Comparison of ENCODE assay signal across 14 cellular contexts in the genomic region with DNA sequence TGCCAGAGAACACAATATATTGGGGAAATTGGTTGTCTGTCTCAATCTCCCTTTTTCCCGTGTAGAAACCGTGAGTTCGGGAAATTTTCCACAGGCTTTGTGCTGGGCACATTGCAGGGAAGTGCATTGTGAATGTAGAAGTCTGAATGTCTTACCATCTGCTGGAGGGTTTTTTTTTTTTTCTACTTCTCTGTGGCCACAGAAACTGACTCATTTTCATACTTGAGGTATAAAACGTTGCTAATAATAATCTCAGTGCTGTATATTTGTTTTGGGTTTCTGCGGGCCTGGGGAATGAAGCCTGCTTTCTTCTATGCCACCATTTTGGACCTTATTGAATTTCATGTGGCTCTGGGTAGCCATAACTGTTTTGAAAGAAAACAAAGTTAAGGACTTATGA.
A peak's percentile ranks its signal among the peaks of the same experiment; 100 is the strongest.
DNase-seq lines count a peak whose midpoint lies in the region; ATAC-seq and TF ChIP-seq lines count a peak whose summit lies in the region.
"Had no signal": no experiment of that assay in that cellular context is flagged by ENCODE, and none has a peak within 500 bp of the region (broad histone marks: within the 10 kb centered on the region; RNA-seq: fewer than 3 reads in every experiment).

No MANE protein-coding gene starts in this region.

- H3K36me3 ChIP-seq in KMS-11 (ENCODE audit: insufficient read depth), result no peaks in the 10 kb centered on the region
- no peaks in the 10 kb centered on the region for H3K36me3 ChIP-seq in tibial artery

- H3K27me3 ChIP-seq in KMS-11 (ENCODE audit: insufficient read depth, low read depth) (no peaks in the 10 kb centered on the region), tibial artery (no peaks in the 10 kb centered on the region)

- TF ChIP-seq CTCF in HFFc6 (IDR thresholded peaks at IDR 0.05) (no peak), KMS-11 (conservative IDR thresholded peaks at IDR 0.05; ENCODE audit: low read depth, low read length) (no peak), fibroblast of pulmonary artery (IDR thresholded peaks at IDR 0.05; ENCODE audit: low read length, missing control alignments) (no peak), tibial artery (IDR thresholded peaks at IDR 0.05) (no peak)

- no peaks in the 10 kb centered on the region for H3K9me3 ChIP-seq in tibial artery

- H3K4me1 Mint-ChIP-seq in HFFc6 (ENCODE audit: low read depth), result peaks cover 56% of the 10 kb centered on the region
- H3K4me1 Mint-ChIP-seq: activated CD4-positive, alpha-beta T cell treated with anti-CD3 and anti-CD28 coated beads, Interleukin-2, amount 10 ng/mL, durations not matched to agents 24 days and 14 days had no signal

- no peaks in the 10 kb centered on the region for H3K79me2 ChIP-seq in KMS-11 (ENCODE audit: insufficient read depth, low read depth)

- H3K36me3 Mint-ChIP-seq in HFFc6 (ENCODE audit: low read depth), result peaks cover 10% of the 10 kb centered on the region; the same call in 1 of the 2 replicates
- H3K36me3 Mint-ChIP-seq: type B pancreatic cell had no signal

- H3K9me3 Mint-ChIP-seq in HFFc6, result no peaks in the 10 kb centered on the region
- H3K9me3 Mint-ChIP-seq: H9, type B pancreatic cell had no signal

- no peak overlapping the region for H3K9ac ChIP-seq in KMS-11

- ATAC-seq in HG03039 (IDR thresholded peaks at IDR 0.05; ENCODE audit: unreplicated experiment), result no peak
- ATAC-seq in left colon, result no peak

- H3K4me1 ChIP-seq in KMS-11 (ENCODE audit: low read depth, poor library complexity, severe bottlenecking), result peaks cover 19% of the 10 kb centered on the region
- no peaks in the 10 kb centered on the region for H3K4me1 ChIP-seq in tibial artery

- H3K4me3 ChIP-seq in KMS-11 (IDR thresholded peaks at IDR 0.05; ENCODE audit: insufficient read depth, low read depth, low read length) (no peak overlapping the region), fibroblast of pulmonary artery (replicated peaks; ENCODE audit: low read depth, low read length) (no peak overlapping the region), tibial artery (no peak overlapping the region)

- H4K20me1 ChIP-seq in KMS-11 (ENCODE audit: insufficient read depth), result no peaks in the 10 kb centered on the region

- DNase-seq in GM03348 (ENCODE audit: low spot score), result peak; percentile 44
- DNase-seq in HFFc6, result peak; percentile 66
- peak; percentile 7 for DNase-seq in fibroblast of pulmonary artery (ENCODE audit: low read depth)
- DNase-seq in left colon, result no peak
- no peak for DNase-seq in tibial artery
- DNase-seq in NCI-H1436 (lab: John Stamatoyannopoulos, UW), result no peak
- DNase-seq: activated CD4-positive, alpha-beta T cell treated with anti-CD3 and anti-CD28 coated beads, Interleukin-2, amount 10 ng/mL, durations not matched to agents 24 days and 14 days; activated effector memory CD4-positive, alpha-beta T cell treated with Interleukin-2 at 50 U/mL for 16 hours; NCI-H187; NK-92 treated with Interleukin-12 subunit alpha and Interleukin-12 subunit beta, amount 100 ng/mL, for 24 hours had no signal

- H3K27ac Mint-ChIP-seq in HFFc6, result peak overlapping the region; percentile 73
- H3K27ac Mint-ChIP-seq: activated CD4-positive, alpha-beta T cell treated with anti-CD3 and anti-CD28 coated beads, Interleukin-2, amount 10 ng/mL, durations not matched to agents 24 days and 14 days; type B pancreatic cell had no signal

- peak overlapping the region; percentile 59 for H3K4me3 Mint-ChIP-seq in HFFc6
- H3K4me3 Mint-ChIP-seq: activated CD4-positive, alpha-beta T cell treated with anti-CD3 and anti-CD28 coated beads, Interleukin-2, amount 10 ng/mL, durations not matched to agents 24 days and 14 days; H9; type B pancreatic cell had no signal

- peak overlapping the region; percentile 31 for H3K4me2 ChIP-seq in KMS-11

- no peaks in the 10 kb centered on the region for H3K27me3 Mint-ChIP-seq in HFFc6 (ENCODE audit: insufficient read depth)
- H3K27me3 Mint-ChIP-seq: activated CD4-positive, alpha-beta T cell treated with anti-CD3 and anti-CD28 coated beads, Interleukin-2, amount 10 ng/mL, durations not matched to agents 24 days and 14 days; type B pancreatic cell had no signal

- intact Hi-C loops in left colon (cut with DNase I, micrococcal nuclease) (no loop called here), tibial artery (cut with DNase I; ENCODE audit: low total_unique reads) (no loop called here)

- peak overlapping the region; percentile 55 for H3K27ac ChIP-seq in KMS-11
- no peak overlapping the region for H3K27ac ChIP-seq in tibial artery

- peak overlapping the region; percentile 53 for H2AFZ ChIP-seq in KMS-11 (ENCODE audit: low read depth)

Comparison
In these comparisons a context has a peak if more than half of its experiments do, and no peak if none do; other contexts are left out.
1. DNase-seq: peak in GM03348 (single experiment), HFFc6 (single experiment) and fibroblast of pulmonary artery (single experiment); none in left colon (0 of 2), tibial artery (0 of 2) and NCI-H1436 (single experiment).